ENCODE assay signal across 19 cellular contexts in genomic region chr20:57287901-57288300, GRCh38. TPM values are rescaled to one million over a fixed set of nuclear protein-coding genes. Genes with fewer than 3 reads are reported as not detected.
DNase-seq lines count a peak whose midpoint lies in the region; ATAC-seq, FAIRE-seq and TF ChIP-seq lines count a peak whose summit lies in the region.
"Had no signal": no experiment of that assay in that cellular context is flagged by ENCODE, and none has a peak within 500 bp of the region (broad histone marks: within the 10 kb centered on the region; RNA-seq: fewer than 3 reads in every experiment).

No MANE protein-coding gene starts in this region.

- no peaks in the 10 kb centered on the region for H3K27me3 ChIP-seq in hepatocyte
- no peaks in the 10 kb centered on the region for H3K27me3 ChIP-seq in trophoblast cell (ENCODE audit: insufficient read depth, low read length)
- peaks cover 75% of the 10 kb centered on the region for H3K27me3 ChIP-seq in SJCRH30

- H3K27me3 Mint-ChIP-seq in chondrocyte (ENCODE audit: low read depth): peaks cover 71% of the 10 kb centered on the region
- peaks cover 35% of the 10 kb centered on the region for H3K27me3 Mint-ChIP-seq in activated T-helper 2 cell treated with anti-CD3 and anti-CD28 coated beads, Interferon-gamma antibody, Interleukin-2, Interleukin-4, amounts not matched to agents 10 μg/mL and 5 μg/mL and 100 μg/mL, durations not matched to agents 14 hours and 24 hours and 36 hours (ENCODE audit: low read depth)

- no peak overlapping the region for H2BK5ac ChIP-seq in trophoblast cell (ENCODE audit: low read depth, low read length, poor library complexity)

- TF ChIP-seq RAD21 in A549 (conservative IDR thresholded peaks at IDR 0.05 in 1 of 2, IDR thresholded peaks at IDR 0.05 in 1 of 2): no peak

- no peak overlapping the region for H3K4ac ChIP-seq in trophoblast cell (ENCODE audit: low read depth, low read length)

- no peak for DNase-seq in A549 (ENCODE audit: low read depth in 1 of 2, low spot score in 1 of 2)
- DNase-seq in HTR-8/SVneo (ENCODE audit: insufficient read length, low spot score): no peak
- no peak for DNase-seq in hepatocyte (ENCODE audit: low spot score)
- no peak for DNase-seq in trophoblast cell
- DNase-seq in NCI-H2107 treated with DMSO at 0.1 percent for 48 hours (lab: John Stamatoyannopoulos, UW; ENCODE audit: unreplicated experiment): no peak
- no peak for DNase-seq in SJCRH30
- no peak for DNase-seq in chondrocyte (ENCODE audit: low spot score)
- no peak for DNase-seq in activated T-helper 2 cell treated with anti-CD3 and anti-CD28 coated beads, Interferon-gamma antibody, Interleukin-2, Interleukin-4, amounts not matched to agents 10 μg/mL and 5 μg/mL and 100 μg/mL, durations not matched to agents 14 hours and 24 hours and 36 hours (ENCODE audit: low spot score)
- DNase-seq: AML-193, HCEC 1CT, KBM-7, NCI-H1048, NCI-H1694 treated with DMSO at 0.1 percent for 48 hours, NCI-H2171, NCI-H446 treated with DMSO at 0.1 percent for 48 hours, NCI-H748 treated with DMSO at 0.1 percent for 48 hours, SHP77 had no signal

- H3K4me1 Mint-ChIP-seq in chondrocyte (ENCODE audit: low read depth): peaks cover 6% of the 10 kb centered on the region
- no peaks in the 10 kb centered on the region for H3K4me1 Mint-ChIP-seq in activated T-helper 2 cell treated with anti-CD3 and anti-CD28 coated beads, Interferon-gamma antibody, Interleukin-2, Interleukin-4, amounts not matched to agents 10 μg/mL and 5 μg/mL and 100 μg/mL, durations not matched to agents 14 hours and 24 hours and 36 hours (ENCODE audit: low read depth)

- POLR2A ChIA-PET in A549 (lab: Yijun Ruan, JAX): no interaction called here

- ATAC-seq in A549: no peak
- ATAC-seq: GM12878 had no signal

- TF ChIP-seq CTCF in A549 (IDR thresholded peaks at IDR 0.05) (no peak), hepatocyte (IDR thresholded peaks at IDR 0.05; ENCODE audit: poor library complexity) (no peak), chondrocyte (IDR thresholded peaks at IDR 0.05) (no peak)

- no peak overlapping the region for H2BK120ac ChIP-seq in trophoblast cell (ENCODE audit: insufficient read depth, low read length, poor library complexity)

- H2AK5ac ChIP-seq in trophoblast cell (ENCODE audit: low read length): no peak overlapping the region

- no peak overlapping the region for H3K4me3 Mint-ChIP-seq in chondrocyte (ENCODE audit: unreplicated experiment)
- no peak overlapping the region for H3K4me3 Mint-ChIP-seq in activated T-helper 2 cell treated with anti-CD3 and anti-CD28 coated beads, Interferon-gamma antibody, Interleukin-2, Interleukin-4, amounts not matched to agents 10 μg/mL and 5 μg/mL and 100 μg/mL, durations not matched to agents 14 hours and 24 hours and 36 hours (ENCODE audit: low read depth)

- no peak overlapping the region for H4K8ac ChIP-seq in trophoblast cell (ENCODE audit: low read depth, low read length)

- WGBS in A549 (ENCODE audit: missing lambda C conversion rate): 17% methylated on average over 6 of the region's 6 CpGs
- WGBS in hepatocyte (ENCODE audit: low lambda C conversion rate, missing lambda C conversion rate): 82% methylated on average over 6 of the region's 6 CpGs
- no CpG with 5 or more reads among the region's 6 CpGs for WGBS in trophoblast cell (ENCODE audit: extremely low coverage, insufficient coverage, insufficient read length)

- intact Hi-C loops in activated T-helper 2 cell treated with anti-CD3 and anti-CD28 coated beads, Interferon-gamma antibody, Interleukin-2, Interleukin-4, amounts not matched to agents 10 μg/mL and 5 μg/mL and 100 μg/mL, durations not matched to agents 14 hours and 24 hours and 36 hours (cut with micrococcal nuclease): no loop called here

- no peak overlapping the region for H2BK12ac ChIP-seq in trophoblast cell (ENCODE audit: low read length)

- TF ChIP-seq EP300 in A549 (IDR thresholded peaks at IDR 0.05): no peak

- no peak overlapping the region for H3K27ac ChIP-seq in A549
- no peak overlapping the region for H3K27ac ChIP-seq in hepatocyte
- H3K27ac ChIP-seq in trophoblast cell (ENCODE audit: low read depth, low read length): no peak overlapping the region
- no peak overlapping the region for H3K27ac ChIP-seq in SJCRH30

- no peak overlapping the region for H3K27ac Mint-ChIP-seq in chondrocyte (ENCODE audit: unreplicated experiment)
- no peak overlapping the region for H3K27ac Mint-ChIP-seq in activated T-helper 2 cell treated with anti-CD3 and anti-CD28 coated beads, Interferon-gamma antibody, Interleukin-2, Interleukin-4, amounts not matched to agents 10 μg/mL and 5 μg/mL and 100 μg/mL, durations not matched to agents 14 hours and 24 hours and 36 hours

- no peaks in the 10 kb centered on the region for H3K79me2 ChIP-seq in hepatocyte
- no peaks in the 10 kb centered on the region for H3K79me2 ChIP-seq in trophoblast cell (ENCODE audit: control insufficient read depth, insufficient read depth, low read length, poor library complexity)

- H3K14ac ChIP-seq in trophoblast cell (ENCODE audit: low read length): peak overlapping the region; percentile 42

- H3K18ac ChIP-seq in trophoblast cell (ENCODE audit: low read length): no peak overlapping the region

- H3K23ac ChIP-seq in trophoblast cell (ENCODE audit: low read length): no peak overlapping the region

- no peak overlapping the region for H3K4me2 ChIP-seq in A549
- H3K4me2 ChIP-seq in hepatocyte: peak overlapping the region; percentile 43
- no peak overlapping the region for H3K4me2 ChIP-seq in trophoblast cell (ENCODE audit: low read length)

- FAIRE-seq in A549 (lab: Jason Lieb, UNC): no peak
- peak; percentile 88 for FAIRE-seq in HTR-8/SVneo (lab: Jason Lieb, UNC)
- FAIRE-seq: GM12878 had no signal

- H3K9me2 ChIP-seq in hepatocyte (replicated peaks; ENCODE audit: insufficient read depth): no peaks in the 10 kb centered on the region

- H3K9ac ChIP-seq in trophoblast cell (ENCODE audit: low read length): no peak overlapping the region

- TF ChIP-seq POLR2A in A549 (IDR thresholded peaks at IDR 0.05; ENCODE audit: low read length): no peak

- no peak overlapping the region for H3K4me3 ChIP-seq in A549
- H3K4me3 ChIP-seq in hepatocyte: no peak overlapping the region
- no peak overlapping the region for H3K4me3 ChIP-seq in trophoblast cell (ENCODE audit: low read depth, low read length)
- H3K4me3 ChIP-seq in SJCRH30: no peak overlapping the region
- H3K4me3 ChIP-seq: GM12878 had no signal

- no peak overlapping the region for H4K91ac ChIP-seq in trophoblast cell (ENCODE audit: low read depth, low read length)

- H4K20me1 ChIP-seq in hepatocyte (ENCODE audit: insufficient read depth, poor library complexity, severe bottlenecking): no peaks in the 10 kb centered on the region

- H4K12ac ChIP-seq in trophoblast cell (ENCODE audit: low read depth, low read length): no peak overlapping the region

- CTCF ChIA-PET in A549 (lab: Yijun Ruan, JAX): interaction anchor here (1.4 kb wide), 1 partner anchor 58 kb away, joined by 3 read pairs; no protein-coding TSS in a partner anchor

- H3K36me3 ChIP-seq in hepatocyte (replicated peaks; ENCODE audit: insufficient read depth, low read depth): no peaks in the 10 kb centered on the region
- no peaks in the 10 kb centered on the region for H3K36me3 ChIP-seq in trophoblast cell (ENCODE audit: control insufficient read depth in 1 of 2, insufficient read depth in 2 of 2, low read length in 2 of 2)
- H3K36me3 ChIP-seq in SJCRH30: no peaks in the 10 kb centered on the region

- H3K36me3 Mint-ChIP-seq in chondrocyte (ENCODE audit: low read depth): no peaks in the 10 kb centered on the region
- H3K36me3 Mint-ChIP-seq in activated T-helper 2 cell treated with anti-CD3 and anti-CD28 coated beads, Interferon-gamma antibody, Interleukin-2, Interleukin-4, amounts not matched to agents 10 μg/mL and 5 μg/mL and 100 μg/mL, durations not matched to agents 14 hours and 24 hours and 36 hours (ENCODE audit: low read depth): no peaks in the 10 kb centered on the region

- no peak overlapping the region for H2AFZ ChIP-seq in hepatocyte
- H2AFZ ChIP-seq in trophoblast cell (ENCODE audit: insufficient read depth, low read length, poor library complexity): no peak overlapping the region

- H3K9me3 Mint-ChIP-seq in chondrocyte (ENCODE audit: low read depth): no peaks in the 10 kb centered on the region
- H3K9me3 Mint-ChIP-seq in activated T-helper 2 cell treated with anti-CD3 and anti-CD28 coated beads, Interferon-gamma antibody, Interleukin-2, Interleukin-4, amounts not matched to agents 10 μg/mL and 5 μg/mL and 100 μg/mL, durations not matched to agents 14 hours and 24 hours and 36 hours: no peaks in the 10 kb centered on the region

- peaks cover 2% of the 10 kb centered on the region for H3K79me1 ChIP-seq in trophoblast cell (ENCODE audit: low read length)

- H3K9me3 ChIP-seq in A549 (no peaks in the 10 kb centered on the region), hepatocyte (ENCODE audit: low read depth) (no peaks in the 10 kb centered on the region), trophoblast cell (ENCODE audit: insufficient read depth, low read depth, low read length) (peaks cover 2% of the 10 kb centered on the region), SJCRH30 (replicated peaks) (no peaks in the 10 kb centered on the region)

- H3K4me1 ChIP-seq in A549 (no peaks in the 10 kb centered on the region), hepatocyte (ENCODE audit: insufficient read depth) (peaks cover 23% of the 10 kb centered on the region), trophoblast cell (ENCODE audit: control insufficient read depth in 1 of 2, insufficient read depth in 2 of 2, low read length in 2 of 2) (peaks cover 3 to 6% of the 10 kb centered on the region in 2 experiments), SJCRH30 (peaks cover 16% of the 10 kb centered on the region; the same call in 1 of the 2 replicates)

RNA-seq across cellular contexts. Expression of gene BMP7, which starts 21.5 kb away (rescaled TPM):
- polyA plus RNA-seq in A549 (2011; rRNA removed) (0.08 and 0.16 TPM in 2 replicates), A549 (2017; fragmentation: RNase III; extraction: RNeasy Plus Mini Kit Qiagen cat#74134 plus additional on column Dnase treatment) (0.09 to 0.22 TPM (median 0.18 TPM) in 3 replicates), hepatocyte (9.1 and 11.4 TPM in 2 replicates)
- polyA plus RNA-seq in A549 (2012; cell fraction: cytosol; rRNA removed): 0.17 and 0.35 TPM in 2 replicates
- 0.45 and 0.53 TPM in 2 replicates for polyA plus RNA-seq in A549 (2012; cell fraction: nucleus; rRNA removed)
- not detected in 2 replicates for polyA minus RNA-seq in A549 (2011; rRNA and poly(A)+ RNA removed)
- total RNA-seq in hepatocyte (12.8 and 14.8 TPM in 2 replicates), chondrocyte (not detected in 3 replicates)
- polyA plus RNA-seq in trophoblast cell (2013): 13.5 and 14.2 TPM in 2 replicates
- 14.6 and 15.6 TPM in 2 replicates for total RNA-seq in SJCRH30 (2014; rRNA removed; shearing (Covaris generic))
- not detected in 2 replicates for total RNA-seq in activated T-helper 2 cell treated with anti-CD3 and anti-CD28 coated beads, Interferon-gamma antibody, Interleukin-2, Interleukin-4, amounts not matched to agents 10 μg/mL and 5 μg/mL and 100 μg/mL, durations not matched to agents 14 hours and 24 hours and 36 hours

RNA-seq across cellular contexts. Expression of gene SPO11, which starts 41.7 kb away (rescaled TPM):
- not detected in 2 replicates for polyA plus RNA-seq in A549 (2011; rRNA removed)
- polyA plus RNA-seq in A549 (2012; cell fraction: cytosol; rRNA removed): not detected in 2 replicates
- polyA plus RNA-seq in A549 (2012; cell fraction: nucleus; rRNA removed): not detected in 2 replicates
- polyA plus RNA-seq in A549 (2017; fragmentation: RNase III; extraction: RNeasy Plus Mini Kit Qiagen cat#74134 plus additional on column Dnase treatment): not detected in 3 replicates
- not detected in 2 replicates for polyA minus RNA-seq in A549 (2011; rRNA and poly(A)+ RNA removed)
- not detected in 2 replicates for total RNA-seq in hepatocyte
- not detected in 2 replicates for polyA plus RNA-seq in hepatocyte
- polyA plus RNA-seq in trophoblast cell (2013): not detected in 2 replicates
- total RNA-seq in SJCRH30 (2014; rRNA removed; shearing (Covaris generic)): not detected in 2 replicates
- not detected in 3 replicates for total RNA-seq in chondrocyte
- total RNA-seq in activated T-helper 2 cell treated with anti-CD3 and anti-CD28 coated beads, Interferon-gamma antibody, Interleukin-2, Interleukin-4, amounts not matched to agents 10 μg/mL and 5 μg/mL and 100 μg/mL, durations not matched to agents 14 hours and 24 hours and 36 hours: not detected in 2 replicates
- total RNA-seq: G401, GM12878 had no signal
- polyA plus RNA-seq: GM12878 had no signal

Comparison
In these comparisons a context has a peak if more than half of its experiments do, and no peak if none do; other contexts are left out.
1. RNA of gene BMP7, which starts 21.5 kb away (total RNA-seq): 14.6 to 15.6 TPM in SJCRH30 and 12.8 to 14.8 TPM in hepatocyte; not detected in chondrocyte and not detected in activated T-helper 2 cell treated with anti-CD3 and anti-CD28 coated beads, Interferon-gamma antibody, Interleukin-2, Interleukin-4, amounts not matched to agents 10 μg/mL and 5 μg/mL and 100 μg/mL, durations not matched to agents 14 hours and 24 hours and 36 hours; every median in the first group is over 10 times any median in the second.